ENCODE assay signal across 28 cellular contexts in the genomic region with DNA sequence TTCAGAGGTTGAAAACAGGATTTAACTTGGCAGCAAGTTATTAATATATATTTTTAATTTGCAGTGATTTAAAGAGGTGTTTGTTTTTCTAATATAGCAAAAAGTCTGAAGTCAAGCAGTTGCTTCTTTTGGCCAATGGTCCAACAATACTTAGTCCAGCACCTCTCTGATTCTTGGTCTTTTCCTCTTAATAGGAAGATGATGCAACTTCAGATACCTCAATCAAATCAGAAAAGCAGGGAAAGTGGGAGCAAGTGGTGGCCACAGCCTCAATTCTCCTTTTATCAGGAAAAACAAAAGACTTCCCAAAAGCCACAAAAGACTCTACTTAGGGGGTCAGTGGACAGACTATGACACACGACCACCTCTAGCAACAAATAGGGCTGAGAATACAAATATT.
"Had no signal": no experiment of that assay in that cellular context is flagged by ENCODE, and none has a peak within 500 bp of the region (broad histone marks: within the 10 kb centered on the region; RNA-seq: fewer than 3 reads in every experiment).

No MANE protein-coding gene starts in this region.

- H3K9me3 Mint-ChIP-seq: dendritic cell treated with granulocyte-macrophage colony-stimulating factor and Interleukin-4, amounts not matched to agents 40 ng/mL and 50 ng/mL, for 4 days; effector memory CD8-positive, alpha-beta T cell; endodermal cell had no signal

- H3K27ac Mint-ChIP-seq: dendritic cell treated with granulocyte-macrophage colony-stimulating factor and Interleukin-4, amounts not matched to agents 40 ng/mL and 50 ng/mL, for 4 days; effector memory CD8-positive, alpha-beta T cell; endodermal cell had no signal

- DNase-seq: colonic mucosa; cortex of kidney; dermis blood vessel endothelial cell; dorsolateral prefrontal cortex; effector CD4-positive, alpha-beta T cell; effector CD8-positive, alpha-beta T cell; effector memory CD4-positive, alpha-beta T cell; effector memory CD8-positive, alpha-beta T cell; endodermal cell; erythroblast; esophagus squamous epithelium; foreskin fibroblast; foreskin keratinocyte; gastrocnemius medialis; glutamatergic neuron; head of caudate nucleus; heart left ventricle; heart right ventricle had no signal

- H3K36me3 ChIP-seq: colonic mucosa, gastrocnemius medialis had no signal

- H3K4me3 ChIP-seq: colonic mucosa, coronary artery, dorsolateral prefrontal cortex, esophagus muscularis mucosa, esophagus squamous epithelium, gastrocnemius medialis, gastroesophageal sphincter, heart left ventricle, heart right ventricle had no signal

- FAIRE-seq: colon, endometrium, endothelial cell of umbilical vein, frontal cortex had no signal

- H3K4me3 Mint-ChIP-seq: dendritic cell treated with granulocyte-macrophage colony-stimulating factor and Interleukin-4, amounts not matched to agents 40 ng/mL and 50 ng/mL, for 4 days; effector memory CD8-positive, alpha-beta T cell; endodermal cell had no signal

- H3K27me3 ChIP-seq: colonic mucosa, dorsolateral prefrontal cortex, esophagus muscularis mucosa, esophagus squamous epithelium, foreskin keratinocyte, gastrocnemius medialis, gastroesophageal sphincter, heart left ventricle, heart right ventricle had no signal

- H3K27me3 Mint-ChIP-seq: dendritic cell treated with granulocyte-macrophage colony-stimulating factor and Interleukin-4, amounts not matched to agents 40 ng/mL and 50 ng/mL, for 4 days; effector memory CD8-positive, alpha-beta T cell had no signal

- H3K27ac ChIP-seq: colonic mucosa, coronary artery, dorsolateral prefrontal cortex, epithelial cell of prostate, esophagus muscularis mucosa, esophagus squamous epithelium, foreskin keratinocyte, gastrocnemius medialis, gastroesophageal sphincter, heart left ventricle, heart right ventricle had no signal

- H3K9me3 ChIP-seq: colonic mucosa, esophagus muscularis mucosa, esophagus squamous epithelium, gastrocnemius medialis, gastroesophageal sphincter had no signal

- ATAC-seq: effector memory CD8-positive, alpha-beta T cell; esophagus mucosa; foreskin keratinocyte; gastrocnemius medialis; gastroesophageal sphincter; heart left ventricle; heart right ventricle had no signal

- H3K4me1 ChIP-seq: colonic mucosa, esophagus muscularis mucosa, esophagus squamous epithelium, foreskin keratinocyte, gastrocnemius medialis, gastroesophageal sphincter, heart left ventricle, heart right ventricle had no signal
